8 cellular contexts compared by ENCODE assay signal in the genomic region with DNA sequence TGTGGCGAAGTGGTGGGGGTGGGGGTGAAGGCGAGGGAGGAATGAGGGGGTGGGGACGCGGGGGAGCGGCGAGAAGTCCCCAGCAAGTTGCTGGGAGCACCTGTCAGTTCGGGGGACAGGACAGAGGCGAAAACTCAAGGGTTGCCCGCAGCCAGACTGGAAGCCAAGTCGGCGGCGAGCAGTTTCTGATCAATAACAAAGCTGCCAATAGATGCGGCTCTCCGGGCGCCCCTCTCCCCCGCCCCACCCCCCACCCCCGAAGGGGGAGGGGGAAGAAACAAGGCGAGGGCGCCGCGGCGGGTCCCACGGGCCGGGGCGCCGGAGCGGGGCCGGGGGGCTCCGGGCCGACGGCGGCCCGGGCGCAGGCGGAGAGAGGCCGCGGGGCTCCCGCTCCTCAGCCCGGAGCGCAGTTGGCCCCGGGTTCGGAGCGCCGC. TPM values are rescaled to one million over a fixed set of nuclear protein-coding genes. Genes with fewer than 3 reads are reported as not detected.
DNase-seq lines count a peak whose midpoint lies in the region; ATAC-seq, FAIRE-seq and TF ChIP-seq lines count a peak whose summit lies in the region.

No MANE protein-coding gene starts in this region.

- no peaks in the 10 kb centered on the region; the same call in 1 of the 2 replicates for H3K9me3 ChIP-seq in NT2/D1 (ENCODE audit: insufficient read depth, low read length)
- H3K9me3 ChIP-seq in effector memory CD4-positive, alpha-beta T cell (ENCODE audit: control insufficient read depth, low read length), result no peaks in the 10 kb centered on the region

- in situ Hi-C loops in KBM-7 (cut with MboI; ENCODE audit: low pct_unique_long_range_greater_than_20kb, low sequenced_read_pairs), result no loop called here

- no peak for ATAC-seq in HG03175 (IDR thresholded peaks at IDR 0.05; ENCODE audit: unreplicated experiment)

- peaks cover 13% of the 10 kb centered on the region for H3K27me3 Mint-ChIP-seq in nephron progenitor cell (ENCODE audit: low read depth, poor library complexity)

- H3K4me1 ChIP-seq in NT2/D1 (ENCODE audit: insufficient read depth, insufficient read length), result no peaks in the 10 kb centered on the region
- peaks cover 3% of the 10 kb centered on the region for H3K4me1 ChIP-seq in effector memory CD4-positive, alpha-beta T cell (ENCODE audit: control insufficient read depth, insufficient read depth, low read length, poor library complexity, severe bottlenecking)

- no peak for TF ChIP-seq POLR2A in GM12891 (IDR thresholded peaks at IDR 0.05; ENCODE audit: low read depth, low read length)

- H3K4me3 Mint-ChIP-seq in nephron progenitor cell, result peak overlapping the region; percentile 94

- no peaks in the 10 kb centered on the region for H3K27me3 ChIP-seq in NT2/D1 (ENCODE audit: insufficient read depth, insufficient read length)
- H3K27me3 ChIP-seq in effector memory CD4-positive, alpha-beta T cell (replicated peaks; ENCODE audit: control insufficient read depth, insufficient read depth, low read length, poor library complexity, severe bottlenecking), result peaks cover 7% of the 10 kb centered on the region

- peak overlapping the region; percentile 83 for H3K27ac Mint-ChIP-seq in nephron progenitor cell

- DNase-seq in GM12891 (ENCODE audit: insufficient read length, low spot score) (peak; percentile 18), NT2/D1 (ENCODE audit: low read depth, low spot score) (no peak), epithelial cell of proximal tubule (ENCODE audit: low read depth) (no peak), nephron progenitor cell (peak; percentile 60), NCI-H526 (lab: John Stamatoyannopoulos, UW) (no peak), KBM-7 (no peak)
- no peak for DNase-seq in effector memory CD4-positive, alpha-beta T cell

- peaks cover 70% of the 10 kb centered on the region for H3K4me1 Mint-ChIP-seq in nephron progenitor cell

- no peak for FAIRE-seq in GM12891 (lab: Jason Lieb, UNC)

- H3K9ac ChIP-seq in NT2/D1 (ENCODE audit: insufficient read length, low read depth), result peak overlapping the region; percentile 68

- no peaks in the 10 kb centered on the region for H3K36me3 ChIP-seq in NT2/D1 (ENCODE audit: insufficient read depth, insufficient read length, low read length)
- no peaks in the 10 kb centered on the region for H3K36me3 ChIP-seq in effector memory CD4-positive, alpha-beta T cell (ENCODE audit: control insufficient read depth, insufficient read depth, low read length)

- H3K4me3 ChIP-seq in NT2/D1 (ENCODE audit: insufficient read length, low read depth), result peak overlapping the region; percentile 63
- peak overlapping the region; percentile 89 for H3K4me3 ChIP-seq in epithelial cell of proximal tubule (ENCODE audit: low read depth, low read length)
- H3K4me3 ChIP-seq in effector memory CD4-positive, alpha-beta T cell (ENCODE audit: insufficient read depth, low read depth, low read length, poor library complexity, severe bottlenecking), result no peak overlapping the region

- TF ChIP-seq CTCF in epithelial cell of proximal tubule (conservative IDR thresholded peaks at IDR 0.05; ENCODE audit: low read depth, low read length) (no peak), nephron progenitor cell (IDR thresholded peaks at IDR 0.05) (no peak)

- no peaks in the 10 kb centered on the region for H3K9me3 Mint-ChIP-seq in nephron progenitor cell

- H3K36me3 Mint-ChIP-seq in nephron progenitor cell (ENCODE audit: low read depth), result no peaks in the 10 kb centered on the region

- H3K27ac ChIP-seq in effector memory CD4-positive, alpha-beta T cell (ENCODE audit: insufficient read depth, low read length, poor library complexity, severe bottlenecking), result no peak overlapping the region

TF ChIP-seq in GM12891, 5 proteins besides CTCF, POLR2A, EP300 and RAD21:
- TF ChIP-seq TAF1 (IDR thresholded peaks at IDR 0.05; ENCODE audit: low read depth, low read length) (no peak), POLR2AphosphoS5 (IDR thresholded peaks at IDR 0.05; ENCODE audit: low read depth, low read length) (no peak), PAX5 (IDR thresholded peaks at IDR 0.05; ENCODE audit: insufficient read depth, low read length, severe bottlenecking) (no peak), POU2F2 (IDR thresholded peaks at IDR 0.05; ENCODE audit: low read depth, low read length) (no peak), SPI1 (IDR thresholded peaks at IDR 0.05; ENCODE audit: low read depth, low read length) (no peak)

RNA-seq across cellular contexts. Expression of a gene that starts 0.4 kb away (rescaled TPM):
- not detected for polyA plus RNA-seq in GM12891 (2012; ENCODE audit: low read depth, missing spikeins)
- 56.7 and 64.7 TPM in 2 replicates for total RNA-seq in epithelial cell of proximal tubule

Comparison
In these comparisons a context has a peak if more than half of its experiments do, and no peak if none do; other contexts are left out.
1. DNase-seq: peak in GM12891 (single experiment) and nephron progenitor cell (single experiment); none in NT2/D1 (single experiment), epithelial cell of proximal tubule (single experiment), NCI-H526 (0 of 2), effector memory CD4-positive, alpha-beta T cell (0 of 3) and KBM-7 (single experiment).